Comparison of ENCODE assay signal across 1 cellular context in genomic region chr2:86105252-86105968, GRCh38.
TF ChIP-seq lines count a peak whose summit lies in the region.

TSS of gene POLR1A (minus strand) at chr2:86105886. CDS start at chr2:86105776, 110 bp downstream.

TF ChIP-seq in HepG2, 621 proteins besides CTCF, POLR2A, EP300 and RAD21 (continued from another document and continues in another):
- TF ChIP-seq ZNF512 (CRISPR knock-in tag; IDR thresholded peaks at IDR 0.05) (0 out of 2 replicates have a peak, but pooled peaks have one; percentile 30), PCBP1 (IDR thresholded peaks at IDR 0.05; ENCODE audit: borderline replicate concordance, low read depth, low read length) (0 out of 2 replicates have a peak, but pooled peaks have one; percentile 76), SRSF9 (IDR thresholded peaks at IDR 0.05; ENCODE audit: borderline replicate concordance, insufficient read depth, low read depth, low read length, poor library complexity, severe bottlenecking) (no peak), PLSCR1 (CRISPR knock-in tag; IDR thresholded peaks at IDR 0.05; ENCODE audit: borderline replicate concordance) (no peak), MEIS2 (CRISPR knock-in tag; IDR thresholded peaks at IDR 0.05) (no peak), HNRNPK (IDR thresholded peaks at IDR 0.05; ENCODE audit: low read depth, low read length, poor library complexity, severe bottlenecking) (no peak), ZSCAN5A (CRISPR knock-in tag; IDR thresholded peaks at IDR 0.05; ENCODE audit: borderline replicate concordance) (no peak), NR1H2 (CRISPR knock-in tag; IDR thresholded peaks at IDR 0.05; ENCODE audit: borderline replicate concordance, low read depth) (no peak), ZGPAT (CRISPR knock-in tag; IDR thresholded peaks at IDR 0.05) (no peak), ZNF12 (CRISPR knock-in tag; IDR thresholded peaks at IDR 0.05) (no peak), SIN3B (IDR thresholded peaks at IDR 0.05; ENCODE audit: low read length) (no peak), CEBPG (CRISPR knock-in tag; IDR thresholded peaks at IDR 0.05) (no peak), HMGXB3 (CRISPR knock-in tag; IDR thresholded peaks at IDR 0.05; ENCODE audit: borderline replicate concordance) (peak; percentile 67; the same call in 1 of the 2 replicates), SMARCE1 (IDR thresholded peaks at IDR 0.05; ENCODE audit: borderline replicate concordance) (no peak), ZBTB2 (CRISPR knock-in tag; IDR thresholded peaks at IDR 0.05; ENCODE audit: low read depth) (no peak), ZNF543 (CRISPR knock-in tag; IDR thresholded peaks at IDR 0.05) (no peak), PRDM4 (CRISPR knock-in tag; IDR thresholded peaks at IDR 0.05; ENCODE audit: borderline replicate concordance) (no peak), GRHL1 (CRISPR knock-in tag; conservative IDR thresholded peaks at IDR 0.05) (no peak), SP5 (CRISPR knock-in tag; IDR thresholded peaks at IDR 0.05; ENCODE audit: borderline replicate concordance, low read depth) (no peak), ZNF574 (CRISPR knock-in tag; IDR thresholded peaks at IDR 0.05) (peak; percentile 62), ZNF343 (CRISPR knock-in tag; IDR thresholded peaks at IDR 0.05) (no peak; the same call in 1 of the 2 replicates), ZFP62 (CRISPR knock-in tag; IDR thresholded peaks at IDR 0.05) (peak; percentile 68; the same call in 1 of the 2 replicates), ZNF281 (CRISPR knock-in tag; IDR thresholded peaks at IDR 0.05; ENCODE audit: borderline replicate concordance) (no peak), SNAI1 (CRISPR knock-in tag; IDR thresholded peaks at IDR 0.05; ENCODE audit: borderline replicate concordance) (no peak), FOXO1 (CRISPR knock-in tag; IDR thresholded peaks at IDR 0.05) (no peak), ZNF264 (CRISPR knock-in tag; IDR thresholded peaks at IDR 0.05) (no peak)
